In the genomic region with DNA sequence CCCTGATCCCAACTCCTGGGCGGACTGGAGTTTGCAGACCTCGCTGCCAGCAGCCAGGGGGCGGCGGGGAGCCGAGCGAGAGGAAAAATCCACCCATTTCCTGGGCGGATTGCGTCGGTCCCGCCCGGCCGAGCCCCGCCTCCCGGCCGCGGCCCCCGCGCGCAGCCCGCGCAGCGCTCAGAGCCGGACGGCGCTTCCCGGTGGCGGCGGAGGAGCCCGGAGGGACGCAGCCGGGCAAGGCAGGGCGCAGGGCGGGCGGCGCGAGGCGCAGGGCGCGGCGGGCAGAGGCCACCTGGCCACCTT, we compare ENCODE assay signal across 8 cellular contexts. TPM values are rescaled to one million over a fixed set of nuclear protein-coding genes. Genes with fewer than 3 reads are reported as not detected.
DNase-seq lines count a peak whose midpoint lies in the region; ATAC-seq and TF ChIP-seq lines count a peak whose summit lies in the region.

Gene OLFM1, plus strand, starts transcription at position 180 of the 303 bp plus-strand sequence. CDS start 322 bp downstream, outside the sequence.

- no peaks in the 10 kb centered on the region for H3K9me3 ChIP-seq in effector memory CD4-positive, alpha-beta T cell (ENCODE audit: control insufficient read depth, low read length)

- H3K4me1 Mint-ChIP-seq in WTC11 (peaks cover 24% of the 10 kb centered on the region), neural crest cell (peaks cover 17% of the 10 kb centered on the region)

- ATAC-seq in WTC11 (peak; percentile 59), HG03565 (IDR thresholded peaks at IDR 0.05; ENCODE audit: unreplicated experiment) (no peak)

- H3K36me3 ChIP-seq in effector memory CD4-positive, alpha-beta T cell (ENCODE audit: control insufficient read depth, insufficient read depth, low read length): no peaks in the 10 kb centered on the region

- TF ChIP-seq CTCF in WTC11 (IDR thresholded peaks at IDR 0.05) (peak; percentile 33; the same call in 1 of the 2 replicates), foreskin fibroblast (IDR thresholded peaks at IDR 0.05; ENCODE audit: low read depth, low read length) (peak; percentile 60), neural crest cell (conservative IDR thresholded peaks at IDR 0.05) (peak; percentile 74)

- DNase-seq in CD1c-positive myeloid dendritic cell (ENCODE audit: extremely low spot score): peak; percentile 59
- DNase-seq in HK-2 (ENCODE audit: unreplicated experiment): peak; percentile 41
- DNase-seq in WTC11 (ENCODE audit: low spot score): peak; percentile 86
- DNase-seq in foreskin fibroblast: peak; percentile 64 to 77
- peak; percentile 70 for DNase-seq in neural crest cell (ENCODE audit: low read depth, low spot score)
- no peak for DNase-seq in NCI-H2107 treated with DMSO at 0.1 percent for 48 hours (lab: John Stamatoyannopoulos, UW; ENCODE audit: unreplicated experiment)
- no peak for DNase-seq in effector memory CD4-positive, alpha-beta T cell

- no peak within 1 kb of the TSS for H3K27ac Mint-ChIP-seq in WTC11
- H3K27ac Mint-ChIP-seq in neural crest cell (ENCODE audit: unreplicated experiment): no peak within 1 kb of the TSS

- H3K4me3 Mint-ChIP-seq in WTC11 (peak within 1 kb of the TSS; percentile 73), neural crest cell (no peak within 1 kb of the TSS)

- POLR2A ChIA-PET in WTC11 (lab: Charles Lee): no interaction called here

- H3K27me3 ChIP-seq in effector memory CD4-positive, alpha-beta T cell (replicated peaks; ENCODE audit: control insufficient read depth, insufficient read depth, low read length, poor library complexity, severe bottlenecking): peaks cover 4% of the 10 kb centered on the region

- peak within 1 kb of the TSS in 1 of 2 donors; percentile 32 for H3K4me3 ChIP-seq in foreskin fibroblast (ENCODE audit: low read depth in 1 of 2, low read length in 2 of 2)
- H3K4me3 ChIP-seq in effector memory CD4-positive, alpha-beta T cell (ENCODE audit: insufficient read depth, low read depth, low read length, poor library complexity, severe bottlenecking): no peak within 1 kb of the TSS

- peaks cover 12% of the 10 kb centered on the region for H3K36me3 Mint-ChIP-seq in WTC11
- H3K36me3 Mint-ChIP-seq in neural crest cell (ENCODE audit: low read depth): peaks cover 8% of the 10 kb centered on the region

- no peak within 1 kb of the TSS for H3K27ac ChIP-seq in effector memory CD4-positive, alpha-beta T cell (ENCODE audit: insufficient read depth, low read length, poor library complexity, severe bottlenecking)

- peaks cover 25% of the 10 kb centered on the region for H3K27me3 Mint-ChIP-seq in WTC11 (ENCODE audit: low read depth)
- peaks cover 65% of the 10 kb centered on the region for H3K27me3 Mint-ChIP-seq in neural crest cell (ENCODE audit: low read depth)

- H3K9me3 Mint-ChIP-seq in WTC11 (peaks cover 4% of the 10 kb centered on the region; the same call in 1 of the 2 replicates), neural crest cell (peaks cover 4% of the 10 kb centered on the region)

- no peaks in the 10 kb centered on the region for H3K4me1 ChIP-seq in effector memory CD4-positive, alpha-beta T cell (ENCODE audit: control insufficient read depth, insufficient read depth, low read length, poor library complexity, severe bottlenecking)

- CTCF ChIA-PET in WTC11 (lab: Charles Lee): interaction anchor here (0.6 to 4.4 kb wide), 15 partner anchors 16 to 354 kb away, joined by 3 to 46 read pairs (median 5); no protein-coding TSS in a partner anchor

TF ChIP-seq in WTC11, 78 proteins besides CTCF, POLR2A, EP300 and RAD21:
- peak; percentile 57 for TF ChIP-seq SP1 (CRISPR knock-in tag; conservative IDR thresholded peaks at IDR 0.05)
- no peak for TF ChIP-seq NR1H2 (CRISPR knock-in tag; IDR thresholded peaks at IDR 0.05)

RNA-seq across cellular contexts. Expression of gene OLFM1, which starts in this region (rescaled TPM):
- total RNA-seq in WTC11 (2021): 31.8 to 37.6 TPM (median 31.9 TPM) in 3 replicates
- 23.3 and 27.2 TPM in 2 replicates for total RNA-seq in neural crest cell

Comparison
In these comparisons a context has a peak if more than half of its experiments do, and no peak if none do; other contexts are left out.
1. DNase-seq: peak in CD1c-positive myeloid dendritic cell (single experiment), HK-2 (single experiment), WTC11 (single experiment), foreskin fibroblast (2 of 2) and neural crest cell (single experiment); none in NCI-H2107 treated with DMSO at 0.1 percent for 48 hours (single experiment) and effector memory CD4-positive, alpha-beta T cell (0 of 3).
2. Peak in every context shown above with its lines, with median percentiles within 50 percentile points of each other: CTCF ChIP-seq.